In the genomic region with DNA sequence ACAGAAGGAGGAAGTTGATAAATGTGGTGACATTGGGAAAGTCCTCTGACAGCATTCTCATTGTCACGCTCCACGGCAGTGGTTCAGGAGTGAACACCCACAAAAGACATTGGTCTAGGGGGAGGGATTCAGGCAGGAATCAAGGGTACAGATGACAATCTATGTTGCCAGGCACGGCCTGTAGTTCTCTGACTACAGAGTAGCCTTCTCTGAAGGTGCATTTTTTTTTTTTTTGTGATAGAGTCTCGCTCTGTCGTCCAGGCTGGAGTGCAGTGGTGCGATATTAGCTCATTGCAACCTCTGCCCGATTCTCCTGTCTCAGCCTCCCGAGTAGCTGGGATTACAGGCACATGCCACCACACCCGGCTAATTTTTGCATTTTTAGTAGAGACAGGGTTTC, we compare ENCODE assay signal across 9 cellular contexts. TPM values are rescaled to one million over a fixed set of nuclear protein-coding genes. Genes with fewer than 3 reads are reported as not detected.
DNase-seq lines count a peak whose midpoint lies in the region; ATAC-seq, FAIRE-seq and TF ChIP-seq lines count a peak whose summit lies in the region.
"Had no signal": no experiment of that assay in that cellular context is flagged by ENCODE, and none has a peak within 500 bp of the region (broad histone marks: within the 10 kb centered on the region; RNA-seq: fewer than 3 reads in every experiment).

No MANE protein-coding gene starts in this region.

- BruUV-seq in K562 (replicated peaks; lab: Mats Ljungman, UMichigan) = TSS peak; percentile 74

- H4K20me1 ChIP-seq in K562 (replicated peaks; ENCODE audit: control insufficient read depth, insufficient read depth, low read length) = no peaks in the 10 kb centered on the region

- in situ Hi-C loops in K562 (cut with MboI) = no loop called here

- no peak for TF ChIP-seq CTCF in K562 (IDR thresholded peaks at IDR 0.05 in 2 of 3, conservative IDR thresholded peaks at IDR 0.05 in 1 of 3; ENCODE audit: insufficient read depth in 2 of 3, low read depth in 1 of 3, low read length in 3 of 3)

- H3K4me1 ChIP-seq in K562 (replicated peaks in 1 of 2; ENCODE audit: control insufficient read depth in 2 of 2, insufficient read depth in 2 of 2, low read length in 2 of 2) = peaks cover 22% of the 10 kb centered on the region in 2 experiments

- WGBS in K562 (ENCODE audit: insufficient coverage, low coverage, missing lambda C conversion rate) = 6% methylated on average over 9 of the region's 9 CpGs

- H3K9me1 ChIP-seq in K562 (ENCODE audit: control insufficient read depth, insufficient read depth, low read length) = no peaks in the 10 kb centered on the region

- H3K27ac ChIP-seq in K562 (ENCODE audit: extremely low read depth, low read depth, low read length) = peak overlapping the region; percentile 87

- H3K4me3 ChIP-seq in K562 = no peak overlapping the region

- peak overlapping the region; percentile 96 for H2AFZ ChIP-seq in K562 (ENCODE audit: low read depth, low read length)

- FAIRE-seq in K562 (lab: Jason Lieb, UNC) = peak; percentile 89

- POLR2A ChIA-PET in K562 (lab: Yijun Ruan, JAX) = interaction anchor here (0.6 to 4.8 kb wide), 3 partner anchors 12 to 259 kb away, joined by 3 to 38 read pairs (median 4); a partner anchor contains a TSS

- peak; percentile 61 for TF ChIP-seq EP300 in K562 (IDR thresholded peaks at IDR 0.05; ENCODE audit: low read length)

- ATAC-seq in GM18505 (IDR thresholded peaks at IDR 0.05; ENCODE audit: unreplicated experiment) (peak; percentile 43), GM21576 (IDR thresholded peaks at IDR 0.05; ENCODE audit: unreplicated experiment) (peak; percentile 48), K562 (peak; percentile 88)

- H3K4me2 ChIP-seq in K562 (ENCODE audit: insufficient read depth, low read length) = peak overlapping the region; percentile 70

- no peak for TF ChIP-seq RAD21 in K562 (CRISPR knock-in tag; conservative IDR thresholded peaks at IDR 0.05 in 1 of 2, IDR thresholded peaks at IDR 0.05 in 1 of 2)

- TF ChIP-seq POLR2A in GM18505 (IDR thresholded peaks at IDR 0.05; ENCODE audit: borderline replicate concordance, extremely low read depth, insufficient read depth, insufficient read length) (no peak), K562 (conservative IDR thresholded peaks at IDR 0.05) (peak; percentile 68)

- no peaks in the 10 kb centered on the region for H3K36me3 ChIP-seq in K562 (ENCODE audit: control insufficient read depth, insufficient read depth, low read length)

- DNase-seq in KG1 (lab: John Stamatoyannopoulos, UW) = peak; percentile 83
- peak; percentile 41 to 89 (median 63) for DNase-seq in K562 (ENCODE audit: extremely low read depth in 1 of 4, low spot score in 3 of 4)
- peak in 2 of 3 donors; percentile 15 to 46 for DNase-seq in stimulated activated CD4-positive, alpha-beta T cell treated with anti-CD3 and anti-CD28 coated beads, TNF-alpha, amount 100 ng/mL, for 48 hours (ENCODE audit: low read depth in 3 of 3)
- DNase-seq in NCI-H2171 treated with DMSO at 0.1 percent for 48 hours (lab: John Stamatoyannopoulos, UW) = no peak
- DNase-seq in effector CD8-positive, alpha-beta T cell (lab: John Stamatoyannopoulos, UW) = no peak
- DNase-seq in D341Med (ENCODE audit: low spot score) = no peak
- DNase-seq: IMR-90 had no signal

- H3K9me3 ChIP-seq in K562 (replicated peaks; ENCODE audit: control insufficient read depth, insufficient read depth, low read depth, low read length) = no peaks in the 10 kb centered on the region

- intact Hi-C loops in K562 (cut with micrococcal nuclease) = loop anchor here (1.0 kb wide), 1 partner anchor 12 kb away; a partner anchor contains a TSS

- no peaks in the 10 kb centered on the region for H3K27me3 ChIP-seq in K562 (ENCODE audit: control insufficient read depth in 2 of 2, insufficient read depth in 2 of 2, low read length in 2 of 2)

- CTCF ChIA-PET in K562 (lab: Yijun Ruan, JAX; ENCODE audit: low intra/inter-chr PET ratio) = no interaction called here

- H3K79me2 ChIP-seq in K562 (ENCODE audit: control insufficient read depth, insufficient read depth, low read length) = no peaks in the 10 kb centered on the region

- H3K9ac ChIP-seq in K562 (ENCODE audit: insufficient read depth in 1 of 2, low read depth in 2 of 2, low read length in 2 of 2) = peak overlapping the region; percentile 6 to 68; a peak in 3 of 4 replicates

TF ChIP-seq in K562, 482 proteins besides CTCF, POLR2A, EP300 and RAD21 (continues in another document):
- TF ChIP-seq NFRKB (IDR thresholded peaks at IDR 0.05; ENCODE audit: low read depth) = no peak; the same call in 1 of the 2 replicates
- TF ChIP-seq SAFB (IDR thresholded peaks at IDR 0.05; ENCODE audit: borderline replicate concordance, low read depth, low read length) = no peak
- TF ChIP-seq ILF3 (IDR thresholded peaks at IDR 0.05; ENCODE audit: borderline replicate concordance) = no peak
- TF ChIP-seq, protein P1, sequence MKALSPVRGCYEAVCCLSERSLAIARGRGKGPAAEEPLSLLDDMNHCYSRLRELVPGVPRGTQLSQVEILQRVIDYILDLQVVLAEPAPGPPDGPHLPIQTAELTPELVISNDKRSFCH (CRISPR knock-in tag; IDR thresholded peaks at IDR 0.05) = no peak
- TF ChIP-seq, protein P1 (tag; IDR thresholded peaks at IDR 0.05) = no peak
- TF ChIP-seq PHB2 (IDR thresholded peaks at IDR 0.05; ENCODE audit: low read depth) = no peak
- no peak for TF ChIP-seq ZNF707 (CRISPR knock-in tag; conservative IDR thresholded peaks at IDR 0.05)
- no peak for TF ChIP-seq SMAD3 (CRISPR knock-in tag; conservative IDR thresholded peaks at IDR 0.05)
- 0 out of 2 replicates have a peak, but pooled peaks have one; percentile 7 for TF ChIP-seq MAFF (IDR thresholded peaks at IDR 0.05; ENCODE audit: low read length)

RNA-seq across cellular contexts. Expression of a gene that starts 7.4 kb away (rescaled TPM):
- 29.1 and 59.2 TPM in 2 replicates for total RNA-seq in K562 (2011; cell fraction: chromatin; rRNA removed; ENCODE audit: low replicate concordance)
- total RNA-seq in K562 (2011; cell fraction: nucleolus; rRNA removed) = 17.2 and 18.4 TPM in 2 replicates
- total RNA-seq in K562 (2011; cell fraction: nucleoplasm; rRNA removed) = 56.6 and 101 TPM in 2 replicates
- 53.5 and 60.5 TPM in 2 replicates for total RNA-seq in K562 (2014; rRNA removed)
- 93.3 and 96.5 TPM in 2 replicates for total RNA-seq in K562 (2014; rRNA removed; fragmentation: Illumina TruSeq; extraction: Trizol)
- total RNA-seq in K562 (2015; rRNA removed; fragmentation: Illumina TruSeq; extraction: Trizol) = 84.6 and 97.7 TPM in 2 replicates
- 99.2 and 100 TPM in 2 replicates for total RNA-seq in K562 (2021)
- 50.4 and 93.1 TPM in 2 replicates for polyA plus RNA-seq in K562 (2011; rRNA removed)
- polyA plus RNA-seq in K562 (2011; cell fraction: cytosol; rRNA removed) = 17.5 and 28.8 TPM in 2 replicates
- 14.6 and 15.4 TPM in 2 replicates for polyA plus RNA-seq in K562 (2011; cell fraction: nucleus; rRNA removed)
- polyA plus RNA-seq in K562 (2012) = 39.7 and 47.2 TPM in 2 replicates
- 52.6 and 60.2 TPM in 2 replicates for polyA plus RNA-seq in K562 (2014; fragmentation: Illumina TruSeq; extraction: Trizol)
- 10 to 100 TPM; 24.8 to 27.0 TPM for polyA plus RNA-seq in K562 (2014; fragmentation: Nextera tagmentation; extraction: Ambion mirVana)
- polyA plus RNA-seq in K562 (2014; rRNA removed) = 46.7 and 57.3 TPM in 2 replicates
- polyA minus RNA-seq in K562 (2011; rRNA and poly(A)+ RNA removed) = 85.7 and 103 TPM in 2 replicates
- 15.6 and 30.0 TPM in 2 replicates for polyA minus RNA-seq in K562 (2011; cell fraction: cytosol; rRNA and poly(A)+ RNA removed)
- 10.2 and 12.0 TPM in 2 replicates for polyA minus RNA-seq in K562 (2011; cell fraction: nucleus; rRNA and poly(A)+ RNA removed)

RNA-seq across cellular contexts. Expression of a gene that starts 12.4 kb away (rescaled TPM):
- total RNA-seq in K562 (2011; cell fraction: chromatin; rRNA removed; ENCODE audit: low replicate concordance) = 103 and 165 TPM in 2 replicates
- total RNA-seq in K562 (2011; cell fraction: nucleolus; rRNA removed) = 57.2 and 63.5 TPM in 2 replicates
- total RNA-seq in K562 (2011; cell fraction: nucleoplasm; rRNA removed) = 91.3 and 130 TPM in 2 replicates
- 145 and 160 TPM in 2 replicates for total RNA-seq in K562 (2014; rRNA removed)
- 234 and 297 TPM in 2 replicates for total RNA-seq in K562 (2014; rRNA removed; fragmentation: Illumina TruSeq; extraction: Trizol)
- total RNA-seq in K562 (2015; rRNA removed; fragmentation: Illumina TruSeq; extraction: Trizol) = 110 and 113 TPM in 2 replicates
- total RNA-seq in K562 (2021) = 238 and 255 TPM in 2 replicates
- 219 and 308 TPM in 2 replicates for polyA plus RNA-seq in K562 (2011; rRNA removed)
- 104 and 118 TPM in 2 replicates for polyA plus RNA-seq in K562 (2011; cell fraction: cytosol; rRNA removed)
- 61.1 and 65.9 TPM in 2 replicates for polyA plus RNA-seq in K562 (2011; cell fraction: nucleus; rRNA removed)
- 129 and 393 TPM in 2 replicates for polyA plus RNA-seq in K562 (2012)
- 175 and 209 TPM in 2 replicates for polyA plus RNA-seq in K562 (2014; fragmentation: Illumina TruSeq; extraction: Trizol)
- 100 to 1,000 TPM; 476 to 520 TPM for polyA plus RNA-seq in K562 (2014; fragmentation: Nextera tagmentation; extraction: Ambion mirVana)
- polyA plus RNA-seq in K562 (2014; rRNA removed) = 218 and 221 TPM in 2 replicates
- 245 and 259 TPM in 2 replicates for polyA minus RNA-seq in K562 (2011; rRNA and poly(A)+ RNA removed)
- 78.1 and 90.0 TPM in 2 replicates for polyA minus RNA-seq in K562 (2011; cell fraction: cytosol; rRNA and poly(A)+ RNA removed)
- 27.5 and 32.1 TPM in 2 replicates for polyA minus RNA-seq in K562 (2011; cell fraction: nucleus; rRNA and poly(A)+ RNA removed)

RNA-seq across cellular contexts. Expression of a gene that starts 38.3 kb away (rescaled TPM):
- 14.4 and 23.0 TPM in 2 replicates for total RNA-seq in K562 (2011; cell fraction: chromatin; rRNA removed; ENCODE audit: low replicate concordance)
- 18.7 and 26.0 TPM in 2 replicates for total RNA-seq in K562 (2011; cell fraction: nucleolus; rRNA removed)
- 32.8 and 60.1 TPM in 2 replicates for total RNA-seq in K562 (2011; cell fraction: nucleoplasm; rRNA removed)
- total RNA-seq in K562 (2014; rRNA removed) (219 and 255 TPM in 2 replicates), K562 (2014; rRNA removed; fragmentation: Illumina TruSeq; extraction: Trizol) (149 and 159 TPM in 2 replicates), K562 (2015; rRNA removed; fragmentation: Illumina TruSeq; extraction: Trizol) (205 and 206 TPM in 2 replicates), K562 (2021) (164 and 214 TPM in 2 replicates)
- polyA plus RNA-seq in K562 (2011; rRNA removed) (105 and 175 TPM in 2 replicates), K562 (2014; fragmentation: Illumina TruSeq; extraction: Trizol) (280 and 324 TPM in 2 replicates), K562 (2014; fragmentation: Nextera tagmentation; extraction: Ambion mirVana) (100 to 1,000 TPM; 328 to 385 TPM), K562 (2014; rRNA removed) (352 and 619 TPM in 2 replicates)
- 82.7 and 104 TPM in 2 replicates for polyA plus RNA-seq in K562 (2011; cell fraction: cytosol; rRNA removed)
- polyA plus RNA-seq in K562 (2011; cell fraction: nucleus; rRNA removed) = 23.7 and 24.3 TPM in 2 replicates
- polyA plus RNA-seq in K562 (2012) = 92.8 and 261 TPM in 2 replicates
- polyA minus RNA-seq in K562 (2011; rRNA and poly(A)+ RNA removed) = 19.9 and 35.3 TPM in 2 replicates
- 13.4 and 28.6 TPM in 2 replicates for polyA minus RNA-seq in K562 (2011; cell fraction: cytosol; rRNA and poly(A)+ RNA removed)
- 10.4 and 12.7 TPM in 2 replicates for polyA minus RNA-seq in K562 (2011; cell fraction: nucleus; rRNA and poly(A)+ RNA removed)

Comparison
In these comparisons a context has a peak if more than half of its experiments do, and no peak if none do; other contexts are left out.
1. DNase-seq: peak in KG1 (single experiment), K562 (4 of 4) and stimulated activated CD4-positive, alpha-beta T cell treated with anti-CD3 and anti-CD28 coated beads, TNF-alpha, amount 100 ng/mL, for 48 hours (2 of 3); none in NCI-H2171 treated with DMSO at 0.1 percent for 48 hours (single experiment), effector CD8-positive, alpha-beta T cell (single experiment) and D341Med (single experiment).
2. Peak in every context shown above with its lines, with median percentiles within 50 percentile points of each other: ATAC-seq.